In genomic region chr13:41914552-41914951, GRCh38 we compare ENCODE assay signal across 16 cellular contexts.
"Had no signal": no experiment of that assay in that cellular context is flagged by ENCODE, and none has a peak within 500 bp of the region (broad histone marks: within the 10 kb centered on the region; RNA-seq: fewer than 3 reads in every experiment).

No MANE protein-coding gene starts in this region.

- H3K4me3 Mint-ChIP-seq: brain, immature natural killer cell, neural crest cell had no signal

- ATAC-seq: lower lobe of right lung had no signal

- H3K27me3 Mint-ChIP-seq: brain had no signal

- H3K36me3 ChIP-seq: lower lobe of right lung, ovary had no signal

- H3K27ac ChIP-seq: lower lobe of right lung, ovary had no signal

- H3K27ac Mint-ChIP-seq: immature natural killer cell had no signal

- DNase-seq: activated CD4-positive, alpha-beta T cell treated with anti-CD3 and anti-CD28 coated beads, Interleukin-2, amount 50 U/mL, for 1 hour; activated CD4-positive, CD25-positive, alpha-beta regulatory T cell; activated naive CD4-positive, alpha-beta T cell treated with anti-CD3 and anti-CD28 coated beads, Interleukin-2, amount 50 U/mL, for 16 hours; activated T-cell treated with anti-CD3 and anti-CD28 coated beads for 4 hours; amygdala; cerebellar nuclear complex; effector CD8-positive, alpha-beta T cell; immature natural killer cell; lower lobe of right lung; midbrain; ovary; sigmoid colon; stimulated activated CD4-positive, alpha-beta T cell treated with anti-CD3 and anti-CD28 coated beads, Interleukin-1b, Interleukin-23, amount 100 ng/mL, for 48 hours; SW 1271 had no signal

- H3K4me3 ChIP-seq: lower lobe of right lung, ovary, sigmoid colon had no signal

- H3K9me3 Mint-ChIP-seq: brain, immature natural killer cell, neural crest cell had no signal

- H3K9me3 ChIP-seq: lower lobe of right lung, ovary, sigmoid colon had no signal

- H3K27me3 ChIP-seq: ovary, sigmoid colon had no signal
